ENCODE assay signal across 16 cellular contexts in the genomic region with DNA sequence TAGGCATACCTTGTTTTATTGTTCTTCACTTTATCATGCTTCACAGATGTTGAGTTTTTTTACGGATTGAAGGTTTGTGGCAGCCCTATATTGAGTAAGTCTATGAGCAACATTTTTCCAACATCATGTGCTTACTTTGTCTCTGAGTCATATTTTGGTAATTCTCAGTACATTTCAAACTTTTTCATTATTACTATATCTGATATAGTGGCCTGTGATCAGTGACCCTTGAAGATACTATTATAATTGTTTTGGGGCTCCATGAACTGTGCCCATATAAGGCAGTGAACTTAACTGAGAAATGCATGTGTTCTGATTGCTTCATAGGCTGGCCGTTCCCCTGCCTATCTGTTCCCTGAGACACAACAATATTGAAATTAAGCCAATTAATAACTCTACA. TPM values are rescaled to one million over a fixed set of nuclear protein-coding genes. Genes with fewer than 3 reads are reported as not detected.
DNase-seq lines count a peak whose midpoint lies in the region; ATAC-seq and TF ChIP-seq lines count a peak whose summit lies in the region.
"Had no signal": no experiment of that assay in that cellular context is flagged by ENCODE, and none has a peak within 500 bp of the region (broad histone marks: within the 10 kb centered on the region; RNA-seq: fewer than 3 reads in every experiment).

No MANE protein-coding gene starts in this region.

- WGBS in endodermal cell (ENCODE audit: insufficient coverage in 1 of 2, insufficient read length in 1 of 2), 2 experiments: 100% methylated on average over 2 of the region's 2 CpGs; no CpG with 5 or more reads in 1 of the 2 experiments

- no peak overlapping the region for H3K4me3 ChIP-seq in fibroblast of mammary gland (ENCODE audit: control insufficient read depth, low read depth, low read length)
- H3K4me3 ChIP-seq in endodermal cell (ENCODE audit: low read length): no peak overlapping the region
- H3K4me3 ChIP-seq: sigmoid colon, suprapubic skin had no signal

- H3K27me3 Mint-ChIP-seq in stimulated activated naive B cell treated with anti-CD40 and anti-IgM and Interleukin-4, amounts not matched to agents 10 μg/mL and 1 μg/mL and 100 μg/mL, for 72 hours: peaks cover 0 to 8% of the 10 kb centered on the region in 2 donors
- H3K27me3 Mint-ChIP-seq in endodermal cell (ENCODE audit: insufficient read depth): no peaks in the 10 kb centered on the region

- H3K27ac ChIP-seq in endodermal cell (ENCODE audit: low read depth, low read length): no peak overlapping the region
- H3K27ac ChIP-seq: sigmoid colon, suprapubic skin had no signal

- DNase-seq in NCI-H226: peak; percentile 2
- DNase-seq in fibroblast of mammary gland (ENCODE audit: low read depth): peak; percentile 34
- no peak for DNase-seq in stimulated activated naive B cell treated with anti-CD40 and anti-IgM and Interleukin-4, amounts not matched to agents 10 μg/mL and 1 μg/mL and 100 μg/mL, for 72 hours
- DNase-seq in endodermal cell: no peak
- DNase-seq in NCI-H526 treated with DMSO at 0.1 percent for 48 hours (lab: John Stamatoyannopoulos, UW): no peak
- DNase-seq: activated CD8-positive, alpha-beta memory T cell treated with anti-CD3 and anti-CD28 coated beads, Interleukin-2, amount 10 ng/mL, durations not matched to agents 7 days and 5 days; foreskin melanocyte; NCI-H1105; NCI-H524 treated with DMSO at 0.1 percent for 48 hours; Right ventricle myocardium superior; sigmoid colon had no signal

- ATAC-seq in GM19351 (IDR thresholded peaks at IDR 0.05; ENCODE audit: unreplicated experiment) (peak; percentile 64), GM21786 (IDR thresholded peaks at IDR 0.05; ENCODE audit: unreplicated experiment) (no peak)
- peak; percentile 70 to 78 for ATAC-seq in stimulated activated naive B cell treated with anti-CD40 and anti-IgM and Interleukin-4, amounts not matched to agents 10 μg/mL and 1 μg/mL and 100 μg/mL, for 72 hours (replicated peaks)
- ATAC-seq: activated CD8-positive, alpha-beta memory T cell treated with anti-CD3 and anti-CD28 coated beads, Interleukin-2, amount 10 ng/mL, durations not matched to agents 7 days and 5 days; HepG2 had no signal

- no peak overlapping the region for H3K9ac ChIP-seq in endodermal cell (ENCODE audit: extremely low read depth, low read length, poor library complexity, severe bottlenecking)

- no peak overlapping the region for H3K27ac Mint-ChIP-seq in stimulated activated naive B cell treated with anti-CD40 and anti-IgM and Interleukin-4, amounts not matched to agents 10 μg/mL and 1 μg/mL and 100 μg/mL, for 72 hours
- no peak overlapping the region for H3K27ac Mint-ChIP-seq in endodermal cell
- H3K27ac Mint-ChIP-seq: activated CD8-positive, alpha-beta memory T cell treated with anti-CD3 and anti-CD28 coated beads, Interleukin-2, amount 10 ng/mL, durations not matched to agents 7 days and 5 days; activated naive CD4-positive, alpha-beta T cell treated with anti-CD3 and anti-CD28 coated beads, Interleukin-2, amount 50 U/mL, for 24 hours had no signal

- no peaks in the 10 kb centered on the region for H3K9me3 Mint-ChIP-seq in stimulated activated naive B cell treated with anti-CD40 and anti-IgM and Interleukin-4, amounts not matched to agents 10 μg/mL and 1 μg/mL and 100 μg/mL, for 72 hours
- no peaks in the 10 kb centered on the region for H3K9me3 Mint-ChIP-seq in endodermal cell
- H3K9me3 Mint-ChIP-seq: activated naive CD4-positive, alpha-beta T cell treated with anti-CD3 and anti-CD28 coated beads, Interleukin-2, amount 50 U/mL, for 24 hours had no signal

- no peaks in the 10 kb centered on the region for H3K36me3 ChIP-seq in endodermal cell (ENCODE audit: control insufficient read depth, insufficient read depth, low read length)
- H3K36me3 ChIP-seq: sigmoid colon, suprapubic skin had no signal

- no peaks in the 10 kb centered on the region for H3K27me3 ChIP-seq in endodermal cell (ENCODE audit: control insufficient read depth, insufficient read depth, low read length, poor library complexity, severe bottlenecking)
- H3K27me3 ChIP-seq: sigmoid colon had no signal

- TF ChIP-seq CTCF in fibroblast of mammary gland (conservative IDR thresholded peaks at IDR 0.05; ENCODE audit: control insufficient read depth, insufficient read depth, low read depth, low read length) (no peak), endodermal cell (conservative IDR thresholded peaks at IDR 0.05) (no peak)

- H3K36me3 Mint-ChIP-seq in stimulated activated naive B cell treated with anti-CD40 and anti-IgM and Interleukin-4, amounts not matched to agents 10 μg/mL and 1 μg/mL and 100 μg/mL, for 72 hours: peaks cover 3 to 4% of the 10 kb centered on the region in 2 donors
- H3K36me3 Mint-ChIP-seq in endodermal cell (ENCODE audit: low read depth): no peaks in the 10 kb centered on the region
- H3K36me3 Mint-ChIP-seq: activated CD8-positive, alpha-beta memory T cell treated with anti-CD3 and anti-CD28 coated beads, Interleukin-2, amount 10 ng/mL, durations not matched to agents 7 days and 5 days; activated naive CD4-positive, alpha-beta T cell treated with anti-CD3 and anti-CD28 coated beads, Interleukin-2, amount 50 U/mL, for 24 hours had no signal

- no peak overlapping the region for H3K4me3 Mint-ChIP-seq in stimulated activated naive B cell treated with anti-CD40 and anti-IgM and Interleukin-4, amounts not matched to agents 10 μg/mL and 1 μg/mL and 100 μg/mL, for 72 hours
- H3K4me3 Mint-ChIP-seq in endodermal cell: no peak overlapping the region
- H3K4me3 Mint-ChIP-seq: activated CD8-positive, alpha-beta memory T cell treated with anti-CD3 and anti-CD28 coated beads, Interleukin-2, amount 10 ng/mL, durations not matched to agents 7 days and 5 days; activated naive CD4-positive, alpha-beta T cell treated with anti-CD3 and anti-CD28 coated beads, Interleukin-2, amount 50 U/mL, for 24 hours had no signal

- H3K4me1 Mint-ChIP-seq in stimulated activated naive B cell treated with anti-CD40 and anti-IgM and Interleukin-4, amounts not matched to agents 10 μg/mL and 1 μg/mL and 100 μg/mL, for 72 hours: peaks cover 14 to 33% of the 10 kb centered on the region in 2 donors
- no peaks in the 10 kb centered on the region for H3K4me1 Mint-ChIP-seq in endodermal cell
- H3K4me1 Mint-ChIP-seq: activated CD8-positive, alpha-beta memory T cell treated with anti-CD3 and anti-CD28 coated beads, Interleukin-2, amount 10 ng/mL, durations not matched to agents 7 days and 5 days; activated naive CD4-positive, alpha-beta T cell treated with anti-CD3 and anti-CD28 coated beads, Interleukin-2, amount 50 U/mL, for 24 hours had no signal

- no peaks in the 10 kb centered on the region for H3K9me3 ChIP-seq in endodermal cell (ENCODE audit: control insufficient read depth, low read length)
- H3K9me3 ChIP-seq: sigmoid colon, suprapubic skin had no signal

- no peaks in the 10 kb centered on the region for H3K4me1 ChIP-seq in endodermal cell (ENCODE audit: control insufficient read depth, insufficient read depth, low read length)
- H3K4me1 ChIP-seq: sigmoid colon, suprapubic skin had no signal

RNA-seq across cellular contexts. Expression of a gene that starts 42.8 kb away (rescaled TPM):
- 10 to 100 TPM; 31.5 to 40.8 TPM for total RNA-seq in endodermal cell
- polyA plus RNA-seq in endodermal cell (2013, experiment 1 of 2): 14.5 TPM
- 13.0 TPM for polyA plus RNA-seq in endodermal cell (2013, experiment 2 of 2)

Comparison
In these comparisons a context has a peak if more than half of its experiments do, and no peak if none do; other contexts are left out.
1. DNase-seq: peak in NCI-H226 (single experiment) and fibroblast of mammary gland (single experiment); none in stimulated activated naive B cell treated with anti-CD40 and anti-IgM and Interleukin-4, amounts not matched to agents 10 μg/mL and 1 μg/mL and 100 μg/mL, for 72 hours (single experiment), endodermal cell (single experiment) and NCI-H526 treated with DMSO at 0.1 percent for 48 hours (single experiment).